ENCODE assay signal across 3 cellular contexts in genomic region chr2:141316103-141316502, GRCh38.
"Had no signal": no experiment of that assay in that cellular context is flagged by ENCODE, and none has a peak within 500 bp of the region (broad histone marks: within the 10 kb centered on the region; RNA-seq: fewer than 3 reads in every experiment).

No MANE protein-coding gene starts in this region.

- H3K4me3 ChIP-seq: GM12878 had no signal

- DNase-seq: GDM1, GF-D8 had no signal
